20 cellular contexts compared by ENCODE assay signal in the genomic region with DNA sequence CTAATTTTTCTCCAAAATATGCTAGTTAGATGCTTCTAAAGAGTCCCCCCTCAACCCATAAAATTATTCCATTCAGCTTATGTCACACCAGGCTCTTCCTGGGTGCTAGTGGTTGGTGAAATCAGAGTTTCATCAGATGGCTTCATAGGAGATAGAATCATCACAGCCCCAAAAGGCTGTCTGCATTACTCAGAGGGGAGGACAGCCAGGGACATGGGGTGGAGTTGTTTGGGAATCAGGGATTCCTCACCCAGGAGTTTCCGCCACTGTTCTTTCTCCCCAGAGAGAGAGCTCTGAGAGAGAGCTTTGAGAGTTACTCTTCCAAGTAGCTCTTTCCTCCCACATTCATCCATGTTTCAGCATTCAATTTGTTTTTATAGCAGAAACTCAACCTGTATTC.
DNase-seq lines count a peak whose midpoint lies in the region; ATAC-seq lines count a peak whose summit lies in the region.
"Had no signal": no experiment of that assay in that cellular context is flagged by ENCODE, and none has a peak within 500 bp of the region (broad histone marks: within the 10 kb centered on the region; RNA-seq: fewer than 3 reads in every experiment).

No MANE protein-coding gene starts in this region.

- DNase-seq in AG08395 (ENCODE audit: low spot score): peak; percentile 78
- DNase-seq in HCEC 1CT: peak; percentile 81
- DNase-seq in dedifferentiated amniotic fluid mesenchymal stem cell (ENCODE audit: extremely low spot score): peak; percentile 66
- peak; percentile 51 for DNase-seq in islet precursor cell
- DNase-seq in stimulated activated CD4-positive, alpha-beta T cell treated with anti-CD3 and anti-CD28 coated beads, Interleukin-2, amount 100 ng/mL, for 24 hours: no peak
- no peak for DNase-seq in NCI-H1436 treated with DMSO at 0.1 percent for 48 hours (lab: John Stamatoyannopoulos, UW)
- DNase-seq: activated effector memory CD4-positive, alpha-beta T cell treated with Interleukin-2 at 50 U/mL for 16 hours; brain microvascular endothelial cell; colonic mucosa; gastrocnemius medialis; H9; kidney glomerular epithelial cell; MG63; NCI-H1436; NCI-H524; stimulated activated CD4-positive, alpha-beta T cell treated with anti-CD3 and anti-CD28 coated beads, Interleukin-12 subunit alpha, Interleukin-12 subunit beta, amount 100 ng/mL, for 4 hours; T-helper 9 cell had no signal

- ATAC-seq in GM21515 (IDR thresholded peaks at IDR 0.05; ENCODE audit: unreplicated experiment): no peak
- ATAC-seq in GM19463 (IDR thresholded peaks at IDR 0.05; ENCODE audit: unreplicated experiment): no peak
- ATAC-seq: gastrocnemius medialis, WTC11 had no signal

Comparison
In these comparisons a context has a peak if more than half of its experiments do, and no peak if none do; other contexts are left out.
1. DNase-seq: peak in AG08395 (single experiment), HCEC 1CT (single experiment), dedifferentiated amniotic fluid mesenchymal stem cell (single experiment) and islet precursor cell (single experiment); none in stimulated activated CD4-positive, alpha-beta T cell treated with anti-CD3 and anti-CD28 coated beads, Interleukin-2, amount 100 ng/mL, for 24 hours (0 of 2) and NCI-H1436 treated with DMSO at 0.1 percent for 48 hours (single experiment).